Comparison of ENCODE assay signal across 1 cellular context in the genomic region with DNA sequence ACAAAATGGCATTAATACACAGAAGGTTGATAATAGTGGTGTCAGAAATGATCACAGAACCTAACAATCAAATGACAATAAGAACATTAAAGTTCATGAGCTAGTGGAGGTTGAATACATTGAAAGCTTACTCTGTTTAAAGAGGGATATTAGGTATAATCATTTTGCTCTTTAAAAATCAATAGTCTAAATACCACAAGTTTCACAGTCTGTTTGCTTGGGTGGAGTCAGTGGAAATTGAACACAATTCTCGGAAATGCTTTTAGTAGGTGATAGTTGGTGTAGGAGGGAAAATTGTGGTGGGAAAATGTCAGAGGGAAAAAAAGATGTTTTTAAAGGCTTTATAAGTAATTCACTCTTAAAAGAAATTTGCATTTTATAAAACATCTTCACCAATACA.
TF ChIP-seq lines count a peak whose summit lies in the region.

No MANE protein-coding gene starts in this region.

TF ChIP-seq in HepG2, 621 proteins besides CTCF, POLR2A, EP300 and RAD21 (continued from another document and continues in another):
- TF ChIP-seq AHDC1 (CRISPR knock-in tag; IDR thresholded peaks at IDR 0.05; ENCODE audit: borderline replicate concordance): peak; percentile 61; the same call in 1 of the 2 replicates
- TF ChIP-seq NR2F6 (IDR thresholded peaks at IDR 0.05): peak; percentile 57; the same call in 1 of the 2 replicates
- TF ChIP-seq NR2F6 (CRISPR knock-in tag; IDR thresholded peaks at IDR 0.05): no peak
- TF ChIP-seq ETV5 (CRISPR knock-in tag; IDR thresholded peaks at IDR 0.05; ENCODE audit: borderline replicate concordance): peak; percentile 18; the same call in 1 of the 2 replicates
- TF ChIP-seq MAFF (IDR thresholded peaks at IDR 0.05; ENCODE audit: low read depth, low read length): no peak
- peak; percentile 73 for TF ChIP-seq FOXP4 (CRISPR knock-in tag; IDR thresholded peaks at IDR 0.05)
- peak; percentile 80 for TF ChIP-seq PITX1 (CRISPR knock-in tag; IDR thresholded peaks at IDR 0.05)
- TF ChIP-seq PHF5A (CRISPR knock-in tag; IDR thresholded peaks at IDR 0.05; ENCODE audit: low read depth, unreplicated experiment): no peak
- peak; percentile 79 for TF ChIP-seq FOXA3 (CRISPR knock-in tag; IDR thresholded peaks at IDR 0.05)
- TF ChIP-seq, protein P1, sequence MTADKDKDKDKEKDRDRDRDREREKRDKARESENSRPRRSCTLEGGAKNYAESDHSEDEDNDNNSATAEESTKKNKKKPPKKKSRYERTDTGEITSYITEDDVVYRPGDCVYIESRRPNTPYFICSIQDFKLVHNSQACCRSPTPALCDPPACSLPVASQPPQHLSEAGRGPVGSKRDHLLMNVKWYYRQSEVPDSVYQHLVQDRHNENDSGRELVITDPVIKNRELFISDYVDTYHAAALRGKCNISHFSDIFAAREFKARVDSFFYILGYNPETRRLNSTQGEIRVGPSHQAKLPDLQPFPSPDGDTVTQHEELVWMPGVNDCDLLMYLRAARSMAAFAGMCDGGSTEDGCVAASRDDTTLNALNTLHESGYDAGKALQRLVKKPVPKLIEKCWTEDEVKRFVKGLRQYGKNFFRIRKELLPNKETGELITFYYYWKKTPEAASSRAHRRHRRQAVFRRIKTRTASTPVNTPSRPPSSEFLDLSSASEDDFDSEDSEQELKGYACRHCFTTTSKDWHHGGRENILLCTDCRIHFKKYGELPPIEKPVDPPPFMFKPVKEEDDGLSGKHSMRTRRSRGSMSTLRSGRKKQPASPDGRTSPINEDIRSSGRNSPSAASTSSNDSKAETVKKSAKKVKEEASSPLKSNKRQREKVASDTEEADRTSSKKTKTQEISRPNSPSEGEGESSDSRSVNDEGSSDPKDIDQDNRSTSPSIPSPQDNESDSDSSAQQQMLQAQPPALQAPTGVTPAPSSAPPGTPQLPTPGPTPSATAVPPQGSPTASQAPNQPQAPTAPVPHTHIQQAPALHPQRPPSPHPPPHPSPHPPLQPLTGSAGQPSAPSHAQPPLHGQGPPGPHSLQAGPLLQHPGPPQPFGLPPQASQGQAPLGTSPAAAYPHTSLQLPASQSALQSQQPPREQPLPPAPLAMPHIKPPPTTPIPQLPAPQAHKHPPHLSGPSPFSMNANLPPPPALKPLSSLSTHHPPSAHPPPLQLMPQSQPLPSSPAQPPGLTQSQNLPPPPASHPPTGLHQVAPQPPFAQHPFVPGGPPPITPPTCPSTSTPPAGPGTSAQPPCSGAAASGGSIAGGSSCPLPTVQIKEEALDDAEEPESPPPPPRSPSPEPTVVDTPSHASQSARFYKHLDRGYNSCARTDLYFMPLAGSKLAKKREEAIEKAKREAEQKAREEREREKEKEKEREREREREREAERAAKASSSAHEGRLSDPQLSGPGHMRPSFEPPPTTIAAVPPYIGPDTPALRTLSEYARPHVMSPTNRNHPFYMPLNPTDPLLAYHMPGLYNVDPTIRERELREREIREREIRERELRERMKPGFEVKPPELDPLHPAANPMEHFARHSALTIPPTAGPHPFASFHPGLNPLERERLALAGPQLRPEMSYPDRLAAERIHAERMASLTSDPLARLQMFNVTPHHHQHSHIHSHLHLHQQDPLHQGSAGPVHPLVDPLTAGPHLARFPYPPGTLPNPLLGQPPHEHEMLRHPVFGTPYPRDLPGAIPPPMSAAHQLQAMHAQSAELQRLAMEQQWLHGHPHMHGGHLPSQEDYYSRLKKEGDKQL (CRISPR knock-in tag; IDR thresholded peaks at IDR 0.05; ENCODE audit: low read depth): peak; percentile 77; the same call in 1 of the 2 replicates
- 0 out of 2 replicates have a peak, but pooled peaks have one; percentile 32 for TF ChIP-seq MED1 (CRISPR knock-in tag; IDR thresholded peaks at IDR 0.05)
- TF ChIP-seq CREM (IDR thresholded peaks at IDR 0.05): peak; percentile 85
- TF ChIP-seq CREM (CRISPR knock-in tag; IDR thresholded peaks at IDR 0.05): no peak
- peak; percentile 71; the same call in 1 of the 2 replicates for TF ChIP-seq NR2F2 (IDR thresholded peaks at IDR 0.05; ENCODE audit: borderline replicate concordance, low read depth)
- TF ChIP-seq ZNF615 (CRISPR knock-in tag; IDR thresholded peaks at IDR 0.05; ENCODE audit: borderline replicate concordance): no peak
- TF ChIP-seq KAT8 (CRISPR knock-in tag; IDR thresholded peaks at IDR 0.05): 0 out of 2 replicates have a peak, but pooled peaks have one; percentile 24
- TF ChIP-seq MIXL1 (CRISPR knock-in tag; IDR thresholded peaks at IDR 0.05): peak; percentile 84
- TF ChIP-seq ZNF292 (CRISPR knock-in tag; IDR thresholded peaks at IDR 0.05; ENCODE audit: borderline replicate concordance, low read depth): no peak
- TF ChIP-seq, protein P2, sequence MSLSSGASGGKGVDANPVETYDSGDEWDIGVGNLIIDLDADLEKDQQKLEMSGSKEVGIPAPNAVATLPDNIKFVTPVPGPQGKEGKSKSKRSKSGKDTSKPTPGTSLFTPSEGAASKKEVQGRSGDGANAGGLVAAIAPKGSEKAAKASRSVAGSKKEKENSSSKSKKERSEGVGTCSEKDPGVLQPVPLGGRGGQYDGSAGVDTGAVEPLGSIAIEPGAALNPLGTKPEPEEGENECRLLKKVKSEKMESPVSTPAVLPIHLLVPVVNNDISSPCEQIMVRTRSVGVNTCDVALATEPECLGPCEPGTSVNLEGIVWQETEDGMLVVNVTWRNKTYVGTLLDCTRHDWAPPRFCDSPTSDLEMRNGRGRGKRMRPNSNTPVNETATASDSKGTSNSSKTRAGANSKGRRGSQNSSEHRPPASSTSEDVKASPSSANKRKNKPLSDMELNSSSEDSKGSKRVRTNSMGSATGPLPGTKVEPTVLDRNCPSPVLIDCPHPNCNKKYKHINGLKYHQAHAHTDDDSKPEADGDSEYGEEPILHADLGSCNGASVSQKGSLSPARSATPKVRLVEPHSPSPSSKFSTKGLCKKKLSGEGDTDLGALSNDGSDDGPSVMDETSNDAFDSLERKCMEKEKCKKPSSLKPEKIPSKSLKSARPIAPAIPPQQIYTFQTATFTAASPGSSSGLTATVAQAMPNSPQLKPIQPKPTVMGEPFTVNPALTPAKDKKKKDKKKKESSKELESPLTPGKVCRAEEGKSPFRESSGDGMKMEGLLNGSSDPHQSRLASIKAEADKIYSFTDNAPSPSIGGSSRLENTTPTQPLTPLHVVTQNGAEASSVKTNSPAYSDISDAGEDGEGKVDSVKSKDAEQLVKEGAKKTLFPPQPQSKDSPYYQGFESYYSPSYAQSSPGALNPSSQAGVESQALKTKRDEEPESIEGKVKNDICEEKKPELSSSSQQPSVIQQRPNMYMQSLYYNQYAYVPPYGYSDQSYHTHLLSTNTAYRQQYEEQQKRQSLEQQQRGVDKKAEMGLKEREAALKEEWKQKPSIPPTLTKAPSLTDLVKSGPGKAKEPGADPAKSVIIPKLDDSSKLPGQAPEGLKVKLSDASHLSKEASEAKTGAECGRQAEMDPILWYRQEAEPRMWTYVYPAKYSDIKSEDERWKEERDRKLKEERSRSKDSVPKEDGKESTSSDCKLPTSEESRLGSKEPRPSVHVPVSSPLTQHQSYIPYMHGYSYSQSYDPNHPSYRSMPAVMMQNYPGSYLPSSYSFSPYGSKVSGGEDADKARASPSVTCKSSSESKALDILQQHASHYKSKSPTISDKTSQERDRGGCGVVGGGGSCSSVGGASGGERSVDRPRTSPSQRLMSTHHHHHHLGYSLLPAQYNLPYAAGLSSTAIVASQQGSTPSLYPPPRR (CRISPR knock-in tag; IDR thresholded peaks at IDR 0.05; ENCODE audit: borderline replicate concordance): peak; percentile 81; the same call in 1 of the 2 replicates
- TF ChIP-seq, protein P3, sequence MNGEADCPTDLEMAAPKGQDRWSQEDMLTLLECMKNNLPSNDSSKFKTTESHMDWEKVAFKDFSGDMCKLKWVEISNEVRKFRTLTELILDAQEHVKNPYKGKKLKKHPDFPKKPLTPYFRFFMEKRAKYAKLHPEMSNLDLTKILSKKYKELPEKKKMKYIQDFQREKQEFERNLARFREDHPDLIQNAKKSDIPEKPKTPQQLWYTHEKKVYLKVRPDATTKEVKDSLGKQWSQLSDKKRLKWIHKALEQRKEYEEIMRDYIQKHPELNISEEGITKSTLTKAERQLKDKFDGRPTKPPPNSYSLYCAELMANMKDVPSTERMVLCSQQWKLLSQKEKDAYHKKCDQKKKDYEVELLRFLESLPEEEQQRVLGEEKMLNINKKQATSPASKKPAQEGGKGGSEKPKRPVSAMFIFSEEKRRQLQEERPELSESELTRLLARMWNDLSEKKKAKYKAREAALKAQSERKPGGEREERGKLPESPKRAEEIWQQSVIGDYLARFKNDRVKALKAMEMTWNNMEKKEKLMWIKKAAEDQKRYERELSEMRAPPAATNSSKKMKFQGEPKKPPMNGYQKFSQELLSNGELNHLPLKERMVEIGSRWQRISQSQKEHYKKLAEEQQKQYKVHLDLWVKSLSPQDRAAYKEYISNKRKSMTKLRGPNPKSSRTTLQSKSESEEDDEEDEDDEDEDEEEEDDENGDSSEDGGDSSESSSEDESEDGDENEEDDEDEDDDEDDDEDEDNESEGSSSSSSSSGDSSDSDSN (CRISPR knock-in tag; IDR thresholded peaks at IDR 0.05): no peak
- peak; percentile 79 for TF ChIP-seq RXRB (CRISPR knock-in tag; IDR thresholded peaks at IDR 0.05; ENCODE audit: borderline replicate concordance)
- no peak for TF ChIP-seq ZFP41 (CRISPR knock-in tag; IDR thresholded peaks at IDR 0.05; ENCODE audit: borderline replicate concordance)
- TF ChIP-seq NKX3-1 (CRISPR knock-in tag; IDR thresholded peaks at IDR 0.05): no peak
- no peak for TF ChIP-seq MIER3 (CRISPR knock-in tag; IDR thresholded peaks at IDR 0.05; ENCODE audit: borderline replicate concordance)
- no peak for TF ChIP-seq SRSF4 (IDR thresholded peaks at IDR 0.05; ENCODE audit: low read depth, low read length, poor library complexity, severe bottlenecking)
- no peak for TF ChIP-seq ZBTB3 (CRISPR knock-in tag; IDR thresholded peaks at IDR 0.05; ENCODE audit: borderline replicate concordance, low read depth)
- no peak for TF ChIP-seq XBP1 (CRISPR knock-in tag; IDR thresholded peaks at IDR 0.05)
- TF ChIP-seq, protein P4, sequence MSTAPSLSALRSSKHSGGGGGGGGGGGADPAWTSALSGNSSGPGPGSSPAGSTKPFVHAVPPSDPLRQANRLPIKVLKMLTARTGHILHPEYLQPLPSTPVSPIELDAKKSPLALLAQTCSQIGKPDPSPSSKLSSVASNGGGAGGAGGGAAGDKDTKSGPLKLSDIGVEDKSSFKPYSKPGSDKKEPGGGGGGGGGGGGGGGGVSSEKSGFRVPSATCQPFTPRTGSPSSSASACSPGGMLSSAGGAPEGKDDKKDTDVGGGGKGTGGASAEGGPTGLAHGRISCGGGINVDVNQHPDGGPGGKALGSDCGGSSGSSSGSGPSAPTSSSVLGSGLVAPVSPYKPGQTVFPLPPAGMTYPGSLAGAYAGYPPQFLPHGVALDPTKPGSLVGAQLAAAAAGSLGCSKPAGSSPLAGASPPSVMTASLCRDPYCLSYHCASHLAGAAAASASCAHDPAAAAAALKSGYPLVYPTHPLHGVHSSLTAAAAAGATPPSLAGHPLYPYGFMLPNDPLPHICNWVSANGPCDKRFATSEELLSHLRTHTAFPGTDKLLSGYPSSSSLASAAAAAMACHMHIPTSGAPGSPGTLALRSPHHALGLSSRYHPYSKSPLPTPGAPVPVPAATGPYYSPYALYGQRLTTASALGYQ (CRISPR knock-in tag; IDR thresholded peaks at IDR 0.05): peak; percentile 76; the same call in 1 of the 2 replicates
- peak; percentile 86 for TF ChIP-seq TCF7 (IDR thresholded peaks at IDR 0.05; ENCODE audit: low read depth)
- 0 out of 2 replicates have a peak, but pooled peaks have one; percentile 13 for TF ChIP-seq HNF4A (CRISPR knock-in tag; IDR thresholded peaks at IDR 0.05)
- TF ChIP-seq ZNF329 (CRISPR knock-in tag; IDR thresholded peaks at IDR 0.05; ENCODE audit: low read depth): no peak
